In genomic region chr17:44110011-44110686, GRCh38 we compare ENCODE assay signal across 9 cellular contexts. TPM values are rescaled to one million over a fixed set of nuclear protein-coding genes. Genes with fewer than 3 reads are reported as not detected.
A peak's percentile ranks its signal among the peaks of the same experiment; 100 is the strongest.
DNase-seq lines count a peak whose midpoint lies in the region; ATAC-seq, FAIRE-seq and TF ChIP-seq lines count a peak whose summit lies in the region.
"Had no signal": no experiment of that assay in that cellular context is flagged by ENCODE, and none has a peak within 500 bp of the region (broad histone marks: within the 10 kb centered on the region; RNA-seq: fewer than 3 reads in every experiment).

No MANE protein-coding gene starts in this region.

- no peak for TF ChIP-seq CTCF in GM12865 (IDR thresholded peaks at IDR 0.05; ENCODE audit: insufficient read depth, low read depth, low read length, missing control alignments)
- no peak for TF ChIP-seq CTCF in glutamatergic neuron (IDR thresholded peaks at IDR 0.05; ENCODE audit: partially characterized antibody, unreplicated experiment)

- H3K36me3 Mint-ChIP-seq in glutamatergic neuron (ENCODE audit: unreplicated experiment) = no peaks in the 10 kb centered on the region

- peak overlapping the region; percentile 82 for H3K4me3 Mint-ChIP-seq in glutamatergic neuron (ENCODE audit: unreplicated experiment)

- peak overlapping the region; percentile 57 for H3K9ac ChIP-seq in SK-N-MC (ENCODE audit: insufficient read length)

- TF ChIP-seq POLR2A in GM12892 (IDR thresholded peaks at IDR 0.05; ENCODE audit: low read depth, low read length) = no peak

- H3K9me3 ChIP-seq in SK-N-MC (ENCODE audit: low read depth, low read length) = no peaks in the 10 kb centered on the region

- H3K27ac ChIP-seq in SK-N-MC = no peak overlapping the region
- H3K27ac ChIP-seq in skin epidermis = peak overlapping the region in 19 of 21 experiments; percentile 39 to 88 (median 73)

- H3K4me3 ChIP-seq in GM12865 (ENCODE audit: low read depth, low read length) (peak overlapping the region; percentile 69), SK-N-MC (peak overlapping the region; percentile 77), skin epidermis (peak overlapping the region; percentile 24 to 38 (median 32))

- ATAC-seq in GM18498 (IDR thresholded peaks at IDR 0.05; ENCODE audit: unreplicated experiment) = no peak

- H3K27ac Mint-ChIP-seq in glutamatergic neuron (ENCODE audit: unreplicated experiment) = peak overlapping the region; percentile 97

- H3K27me3 Mint-ChIP-seq in glutamatergic neuron (ENCODE audit: unreplicated experiment) = peaks cover 22% of the 10 kb centered on the region

- peaks cover 50% of the 10 kb centered on the region for H3K4me1 Mint-ChIP-seq in glutamatergic neuron (ENCODE audit: low read depth, unreplicated experiment)

- FAIRE-seq in GM12892 (lab: Jason Lieb, UNC) = no peak
- FAIRE-seq: urothelium cell line had no signal

- DNase-seq in GM12865 (ENCODE audit: low read depth) = no peak
- DNase-seq in SK-N-MC (ENCODE audit: low read depth, low spot score) = no peak
- DNase-seq in glutamatergic neuron = no peak
- no peak for DNase-seq in GM12892 (ENCODE audit: insufficient read length)
- no peak for DNase-seq in NCI-H82 treated with DMSO at 0.1 percent for 48 hours (lab: John Stamatoyannopoulos, UW; ENCODE audit: unreplicated experiment)
- no peak for DNase-seq in ureter (ENCODE audit: low spot score)

- peaks cover 16% of the 10 kb centered on the region for H3K9me3 Mint-ChIP-seq in glutamatergic neuron (ENCODE audit: unreplicated experiment)

- no peaks in the 10 kb centered on the region; the same call in 1 of the 2 replicates for H3K36me3 ChIP-seq in SK-N-MC (ENCODE audit: insufficient read depth, low read length)

RNA-seq across cellular contexts. Expression of gene HDAC5, which starts 13.3 kb away (rescaled TPM):
- 185 TPM for total RNA-seq in glutamatergic neuron (ENCODE audit: unreplicated experiment)
- polyA plus RNA-seq in GM12892 (2012; ENCODE audit: missing spikeins) = 8.7 TPM
- total RNA-seq in ureter = 36.3 TPM

RNA-seq across cellular contexts. Expression of gene HROB, which starts 31.6 kb away (rescaled TPM):
- total RNA-seq in glutamatergic neuron (ENCODE audit: unreplicated experiment) (3.2 TPM), ureter (1.3 TPM)
- polyA plus RNA-seq in GM12892 (2012; ENCODE audit: missing spikeins) = 4.0 TPM

RNA-seq across cellular contexts. Expression of gene G6PC3, which starts 39.6 kb away (rescaled TPM):
- total RNA-seq in glutamatergic neuron (ENCODE audit: unreplicated experiment) (51.2 TPM), ureter (76.2 TPM)
- polyA plus RNA-seq in GM12892 (2012; ENCODE audit: missing spikeins) = 21.7 TPM

RNA-seq across cellular contexts. Expression of gene LSM12, which starts 43.7 kb away (rescaled TPM):
- total RNA-seq in glutamatergic neuron (ENCODE audit: unreplicated experiment) (57.9 TPM), ureter (62.5 TPM)
- polyA plus RNA-seq in GM12892 (2012; ENCODE audit: missing spikeins) = 57.6 TPM
